In genomic region chr16:17419266-17419665, GRCh38 we compare ENCODE assay signal across 9 cellular contexts.
"Had no signal": no experiment of that assay in that cellular context is flagged by ENCODE, and none has a peak within 500 bp of the region (broad histone marks: within the 10 kb centered on the region; RNA-seq: fewer than 3 reads in every experiment).

No MANE protein-coding gene starts in this region.

- H3K27ac Mint-ChIP-seq: GM23338, HFFc6 had no signal

- H3K36me3 ChIP-seq: HAP-1 had no signal

- DNase-seq: HFFc6, IMR-90, KBM-7 had no signal

- ATAC-seq: GM23338, HCT116 had no signal

- H3K4me3 Mint-ChIP-seq: GM23338, HFFc6 had no signal

- H3K4me3 ChIP-seq: GM23338, HAP-1 had no signal

- H3K9me3 ChIP-seq: HAP-1 had no signal

- H3K4me1 ChIP-seq: HAP-1 had no signal

- H3K4me2 ChIP-seq: GM23338 had no signal

- H3K9me3 Mint-ChIP-seq: HFFc6 had no signal

- FAIRE-seq: H1, H54 had no signal

- H3K27ac ChIP-seq: HL-60 had no signal

- H2AFZ ChIP-seq: GM23338 had no signal
